8 cellular contexts compared by ENCODE assay signal in the genomic region with DNA sequence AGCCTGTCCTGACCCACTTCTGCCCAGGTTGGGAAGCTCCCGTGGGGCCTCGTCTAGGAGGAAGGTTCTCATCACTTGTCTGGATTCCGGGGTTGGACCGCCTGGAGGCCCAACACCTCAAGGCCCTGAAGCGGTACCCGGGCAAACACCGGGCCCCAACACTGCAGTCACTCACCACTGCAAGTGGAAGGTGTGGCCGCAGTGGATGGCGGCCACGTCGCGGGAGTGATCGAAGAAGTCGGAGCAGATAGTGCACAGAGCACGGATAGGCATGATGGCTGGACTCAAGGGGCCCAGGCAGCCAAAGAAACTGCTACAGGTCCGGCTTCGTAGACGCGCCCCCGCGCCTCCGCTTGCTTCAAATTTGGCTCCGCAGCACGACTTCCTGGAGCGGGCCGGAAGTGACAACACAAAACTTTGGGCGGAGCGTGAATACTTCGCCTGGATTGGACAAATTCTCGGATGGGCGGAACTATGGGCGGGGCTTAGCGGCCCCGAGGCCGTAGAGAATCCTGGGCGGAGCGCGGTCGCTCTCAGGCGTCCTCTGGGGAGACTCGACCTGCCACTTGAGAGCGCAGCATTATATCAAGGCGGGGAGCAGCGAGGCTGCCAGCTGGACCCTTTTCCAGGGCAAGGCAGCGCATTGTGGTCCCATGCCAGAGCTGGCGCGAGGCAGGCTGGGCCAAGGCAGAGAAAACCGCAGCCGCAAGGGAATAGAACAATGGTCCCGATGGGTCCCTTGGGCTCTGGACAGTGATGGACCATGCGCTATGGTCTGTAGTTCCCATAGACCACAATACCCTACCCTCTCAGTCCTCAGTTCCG. TPM values are rescaled to one million over a fixed set of nuclear protein-coding genes. Genes with fewer than 3 reads are reported as not detected.
DNase-seq lines count a peak whose midpoint lies in the region; ATAC-seq and TF ChIP-seq lines count a peak whose summit lies in the region.

A gene with protein sequence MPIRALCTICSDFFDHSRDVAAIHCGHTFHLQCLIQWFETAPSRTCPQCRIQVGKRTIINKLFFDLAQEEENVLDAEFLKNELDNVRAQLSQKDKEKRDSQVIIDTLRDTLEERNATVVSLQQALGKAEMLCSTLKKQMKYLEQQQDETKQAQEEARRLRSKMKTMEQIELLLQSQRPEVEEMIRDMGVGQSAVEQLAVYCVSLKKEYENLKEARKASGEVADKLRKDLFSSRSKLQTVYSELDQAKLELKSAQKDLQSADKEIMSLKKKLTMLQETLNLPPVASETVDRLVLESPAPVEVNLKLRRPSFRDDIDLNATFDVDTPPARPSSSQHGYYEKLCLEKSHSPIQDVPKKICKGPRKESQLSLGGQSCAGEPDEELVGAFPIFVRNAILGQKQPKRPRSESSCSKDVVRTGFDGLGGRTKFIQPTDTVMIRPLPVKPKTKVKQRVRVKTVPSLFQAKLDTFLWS (minus strand): TSS at position 384 of the 825 bp plus-strand sequence. CDS start 111 bp downstream, at position 273.

- peaks cover 39% of the 10 kb centered on the region for H3K4me1 ChIP-seq in BLaER1
- peaks cover 5% of the 10 kb centered on the region for H3K4me1 ChIP-seq in colonic mucosa

- no peaks in the 10 kb centered on the region for H3K36me3 ChIP-seq in BLaER1
- H3K36me3 ChIP-seq in colonic mucosa = no peaks in the 10 kb centered on the region

- peak within 1 kb of the TSS; percentile 91 for H3K4me2 ChIP-seq in BLaER1

- DNase-seq in GM19240 (ENCODE audit: insufficient read length, low spot score) (peak; percentile 100), NCI-H526 (lab: John Stamatoyannopoulos, UW) (peak; percentile 76 to 95), colonic mucosa (peak; percentile 97), left colon (peak; percentile 93 to 97)
- peak; percentile 96 for DNase-seq in activated CD4-positive, alpha-beta T cell treated with anti-CD3 and anti-CD28 coated beads for 48 hours
- DNase-seq in stimulated activated CD4-positive, alpha-beta T cell treated with anti-CD3 and anti-CD28 coated beads, Interleukin-1b, Interleukin-23, amount 100 ng/mL, for 4 hours (ENCODE audit: low read depth in 2 of 2) = peak; percentile 88 to 93

- H3K27me3 ChIP-seq in BLaER1 (no peaks in the 10 kb centered on the region), colonic mucosa (no peaks in the 10 kb centered on the region)

- intact Hi-C loops in colonic mucosa (cut with DNase I) = no loop called here
- intact Hi-C loops in left colon (cut with DNase I, micrococcal nuclease) = loop anchor here in 1 of 2 donors (10.0 kb wide), 1 partner anchor 142 kb away; a partner anchor contains a TSS

- H3K27ac ChIP-seq in BLaER1 = peak within 1 kb of the TSS; percentile 51; the same call in 1 of the 2 replicates
- no peak within 1 kb of the TSS for H3K27ac ChIP-seq in colonic mucosa

- H3K9me3 ChIP-seq in BLaER1 (no peaks in the 10 kb centered on the region), colonic mucosa (no peaks in the 10 kb centered on the region)

- H3K9ac ChIP-seq in BLaER1 (peak within 1 kb of the TSS; percentile 77), colonic mucosa (ENCODE audit: low read depth in 2 of 2, low read length in 2 of 2) (peak within 1 kb of the TSS; percentile 35 to 81)

- H4K20me1 ChIP-seq in BLaER1 = no peaks in the 10 kb centered on the region

- peak; percentile 88 for ATAC-seq in HG03457 (IDR thresholded peaks at IDR 0.05; ENCODE audit: unreplicated experiment)
- ATAC-seq in left colon = peak; percentile 100

- peak within 1 kb of the TSS; percentile 76 for H3K4me3 ChIP-seq in BLaER1
- H3K4me3 ChIP-seq in colonic mucosa = peak within 1 kb of the TSS; percentile 54

- no peak for TF ChIP-seq CTCF in colonic mucosa (IDR thresholded peaks at IDR 0.05)

RNA-seq across cellular contexts. Expression of the gene that starts here (rescaled TPM):
- total RNA-seq in colonic mucosa (10 to 100 TPM in 1 of 2 donors, 1 to 10 TPM in 1; 3.6 to 19.7 TPM), left colon (1 to 10 TPM; 3.2 to 5.3 TPM)
